13 cellular contexts compared by ENCODE assay signal in genomic region chr19:18961767-18962423, GRCh38. TPM values are rescaled to one million over a fixed set of nuclear protein-coding genes. Genes with fewer than 3 reads are reported as not detected.
DNase-seq lines count a peak whose midpoint lies in the region; ATAC-seq, FAIRE-seq and TF ChIP-seq lines count a peak whose summit lies in the region.
"Had no signal": no experiment of that assay in that cellular context is flagged by ENCODE, and none has a peak within 500 bp of the region (broad histone marks: within the 10 kb centered on the region; RNA-seq: fewer than 3 reads in every experiment).

No MANE protein-coding gene starts in this region.

- peaks cover 9% of the 10 kb centered on the region for H3K27me3 Mint-ChIP-seq in activated T-helper 17 cell treated with anti-CD3 and anti-CD28 coated beads, Interleukin-2, amount 50 U/mL, for 72 hours

- peak overlapping the region; percentile 61 for H3K4me2 ChIP-seq in HepG2 (ENCODE audit: low read depth, low read length)

- H3K4me1 ChIP-seq in HepG2 (ENCODE audit: insufficient read depth, low read length): peaks cover 47% of the 10 kb centered on the region
- peaks cover 0 to 12% of the 10 kb centered on the region in 2 donors for H3K4me1 ChIP-seq in left lung
- H3K4me1 ChIP-seq: ascending aorta, tibial artery had no signal

- in situ Hi-C loops in HepG2 (cut with HindIII; ENCODE audit: extremely low pct_ligation_motif_present, low pct_unique_long_range_greater_than_20kb): no loop called here

- H3K27ac Mint-ChIP-seq in activated T-helper 17 cell treated with anti-CD3 and anti-CD28 coated beads, Interleukin-2, amount 50 U/mL, for 72 hours: no peak overlapping the region

- no peak for TF ChIP-seq POLR2A in HepG2 (IDR thresholded peaks at IDR 0.05; ENCODE audit: insufficient read depth in 1 of 2, low read depth in 2 of 2, low read length in 2 of 2)

- H3K4me3 Mint-ChIP-seq in activated T-helper 17 cell treated with anti-CD3 and anti-CD28 coated beads, Interleukin-2, amount 50 U/mL, for 72 hours: peak overlapping the region; percentile 4

- no peaks in the 10 kb centered on the region for H3K9me3 ChIP-seq in HepG2 (ENCODE audit: low read length)
- no peaks in the 10 kb centered on the region for H3K9me3 ChIP-seq in left lung
- H3K9me3 ChIP-seq: ascending aorta, tibial artery had no signal

- DNase-seq in NCI-H345 (lab: John Stamatoyannopoulos, UW) (peak; percentile 12), NCI-H345 treated with DMSO at 0.1 percent for 48 hours (lab: John Stamatoyannopoulos, UW; ENCODE audit: unreplicated experiment) (no peak), NCI-H128 (lab: John Stamatoyannopoulos, UW; ENCODE audit: unreplicated experiment) (peak; percentile 19), HepG2 (ENCODE audit: low spot score) (peak; percentile 83), HUDEP-2 (lab: John Stamatoyannopoulos, UW; ENCODE audit: unreplicated experiment in 76 of 76) (no peak), left lung (no peak), hippocampal formation (lab: John Stamatoyannopoulos, UW) (no peak)
- DNase-seq: EL, T-helper 9 cell, tibial artery had no signal

- H4K20me1 ChIP-seq in HepG2 (ENCODE audit: insufficient read depth, low read length): no peaks in the 10 kb centered on the region

- intact Hi-C loops in HepG2 (cut with micrococcal nuclease; ENCODE audit: unreplicated experiment) (loop anchor here (2.0 kb wide), 1 partner anchor 19 kb away; no protein-coding TSS in a partner anchor), left lung (cut with DNase I) (no loop called here)

- no peak for FAIRE-seq in HepG2 (lab: Jason Lieb, UNC)

- 8% methylated on average over 14 of the region's 23 CpGs for WGBS in HepG2 (ENCODE audit: low lambda C conversion rate)

- H3K4me1 Mint-ChIP-seq in activated T-helper 17 cell treated with anti-CD3 and anti-CD28 coated beads, Interleukin-2, amount 50 U/mL, for 72 hours: peaks cover 11% of the 10 kb centered on the region

- H3K36me3 Mint-ChIP-seq in activated T-helper 17 cell treated with anti-CD3 and anti-CD28 coated beads, Interleukin-2, amount 50 U/mL, for 72 hours (ENCODE audit: low read depth): no peaks in the 10 kb centered on the region

- H3K79me2 ChIP-seq in HepG2 (ENCODE audit: insufficient read depth, low read length): no peaks in the 10 kb centered on the region

- CTCF ChIA-PET in HepG2 (lab: Yijun Ruan, JAX; ENCODE audit: low intra/inter-chr PET ratio, low total read pairs): no interaction called here

- H3K27ac ChIP-seq in HepG2 (ENCODE audit: extremely low read length, insufficient read depth, low read length) (no peak overlapping the region), left lung (no peak overlapping the region)
- H3K27ac ChIP-seq: ascending aorta, tibial artery had no signal

- TF ChIP-seq CTCF in HepG2 (CRISPR knock-in tag; IDR thresholded peaks at IDR 0.05) (peak; percentile 52), left lung (IDR thresholded peaks at IDR 0.05) (no peak)

- ATAC-seq in activated T-helper 17 cell treated with anti-CD3 and anti-CD28 coated beads, Interleukin-2, amount 50 U/mL, for 72 hours (replicated peaks): no peak
- peak; percentile 91 for ATAC-seq in HepG2
- ATAC-seq in left lung: no peak
- ATAC-seq: sciatic nerve had no signal

- H3K9me3 Mint-ChIP-seq in activated T-helper 17 cell treated with anti-CD3 and anti-CD28 coated beads, Interleukin-2, amount 50 U/mL, for 72 hours: no peaks in the 10 kb centered on the region

- POLR2A ChIA-PET in HepG2 (lab: Yijun Ruan, JAX): no interaction called here

- no peaks in the 10 kb centered on the region for H3K36me3 ChIP-seq in HepG2 (replicated peaks in 1 of 2; ENCODE audit: control insufficient read depth in 1 of 2, insufficient read depth in 2 of 2, low read length in 2 of 2)
- H3K36me3 ChIP-seq in left lung: no peaks in the 10 kb centered on the region
- H3K36me3 ChIP-seq: ascending aorta, tibial artery had no signal

- no peaks in the 10 kb centered on the region; a peak in 1 of 5 replicates for H3K27me3 ChIP-seq in HepG2 (ENCODE audit: control insufficient read depth in 1 of 2, insufficient read depth in 2 of 2, low read length in 2 of 2)
- peaks cover 0 to 16% of the 10 kb centered on the region in 2 donors for H3K27me3 ChIP-seq in left lung
- H3K27me3 ChIP-seq: ascending aorta had no signal

- BruUV-seq in HepG2 (replicated peaks; lab: Mats Ljungman, UMichigan): no TSS peak

- H3K4me3 ChIP-seq in HepG2 (replicated peaks in 1 of 3; ENCODE audit: insufficient read depth in 1 of 3, low read depth in 2 of 3, low read length in 3 of 3): peak overlapping the region in 1 of 3 experiments; percentile 48; a peak in 1 of 6 replicates
- H3K4me3 ChIP-seq in left lung: no peak overlapping the region
- H3K4me3 ChIP-seq: ascending aorta, tibial artery had no signal

- H2AFZ ChIP-seq in HepG2 (ENCODE audit: low read length): no peak overlapping the region

- no peak overlapping the region for H3K9ac ChIP-seq in HepG2 (ENCODE audit: insufficient read depth, low read depth, low read length)

- TF ChIP-seq EP300 in HepG2 (IDR thresholded peaks at IDR 0.05; ENCODE audit: low read depth in 2 of 2, low read length in 2 of 2) (no peak), HepG2 (CRISPR knock-in tag; IDR thresholded peaks at IDR 0.05; ENCODE audit: borderline replicate concordance) (no peak)

- TF ChIP-seq RAD21 in HepG2 (CRISPR knock-in tag; IDR thresholded peaks at IDR 0.05): no peak

RNA-seq across cellular contexts. Expression of gene HOMER3, which starts 20.9 kb away (rescaled TPM):
- 1 to 10 TPM in 1 of 2 donors, under 1 TPM in 1; 0.63 to 1.7 TPM for total RNA-seq in activated T-helper 17 cell treated with anti-CD3 and anti-CD28 coated beads, Interleukin-2, amount 50 U/mL, for 72 hours
- total RNA-seq in HepG2 (2016; rRNA removed; fragmentation: Illumina TruSeq; extraction: Trizol): 16.0 and 21.3 TPM in 2 replicates
- total RNA-seq in HepG2 (2016; cell fraction: cytosol; rRNA removed; fragmentation: Illumina TruSeq; extraction: Trizol; ENCODE audit: low read depth): 26.4 and 33.2 TPM in 2 replicates
- 15.8 and 22.8 TPM in 2 replicates for total RNA-seq in HepG2 (2016; cell fraction: insoluble cytoplasmic fraction; rRNA removed; fragmentation: Illumina TruSeq; extraction: Trizol)
- 34.4 and 37.9 TPM in 2 replicates for total RNA-seq in HepG2 (2016; cell fraction: membrane; rRNA removed; fragmentation: Illumina TruSeq; extraction: Trizol)
- total RNA-seq in HepG2 (2016; cell fraction: nucleus; rRNA removed; fragmentation: Illumina TruSeq; extraction: Trizol): 9.6 and 15.0 TPM in 2 replicates
- 27.3 and 33.7 TPM in 2 replicates for polyA plus RNA-seq in HepG2 (2011; rRNA removed)
- 17.2 and 24.7 TPM in 2 replicates for polyA plus RNA-seq in HepG2 (2011; cell fraction: cytosol; rRNA removed)
- polyA plus RNA-seq in HepG2 (2011; cell fraction: nucleus; rRNA removed): 44.4 and 50.4 TPM in 2 replicates
- 9.2 and 17.6 TPM in 2 replicates for polyA plus RNA-seq in HepG2 (2012)
- 38.0 and 46.9 TPM in 2 replicates for polyA plus RNA-seq in HepG2 (2016; cell fraction: cytosol; fragmentation: Illumina TruSeq; extraction: Trizol; ENCODE audit: low read depth)
- polyA plus RNA-seq in HepG2 (2016; cell fraction: insoluble cytoplasmic fraction; fragmentation: Illumina TruSeq; extraction: Trizol; ENCODE audit: low read depth): 25.7 and 29.6 TPM in 2 replicates
- 45.5 and 48.8 TPM in 2 replicates for polyA plus RNA-seq in HepG2 (2016; cell fraction: membrane; fragmentation: Illumina TruSeq; extraction: Trizol; ENCODE audit: low read depth)
- 36.3 and 38.7 TPM in 2 replicates for polyA plus RNA-seq in HepG2 (2016; cell fraction: nucleus; fragmentation: Illumina TruSeq; extraction: Trizol; ENCODE audit: insufficient read depth, low read depth)
- polyA minus RNA-seq in HepG2 (2011; rRNA and poly(A)+ RNA removed; ENCODE audit: low replicate concordance): 16.8 and 17.2 TPM in 2 replicates
- polyA minus RNA-seq in HepG2 (2011; cell fraction: cytosol; rRNA and poly(A)+ RNA removed): 3.6 and 6.2 TPM in 2 replicates
- 8.6 and 13.4 TPM in 2 replicates for polyA minus RNA-seq in HepG2 (2011; cell fraction: nucleus; rRNA and poly(A)+ RNA removed)
- total RNA-seq in left lung: 10 to 100 TPM; 27.6 to 32.1 TPM

RNA-seq across cellular contexts. Expression of gene DDX49, which starts 42.4 kb away (rescaled TPM):
- total RNA-seq in activated T-helper 17 cell treated with anti-CD3 and anti-CD28 coated beads, Interleukin-2, amount 50 U/mL, for 72 hours: 10 to 100 TPM; 33.7 to 54.4 TPM
- 44.6 and 46.2 TPM in 2 replicates for total RNA-seq in HepG2 (2016; rRNA removed; fragmentation: Illumina TruSeq; extraction: Trizol)
- 26.8 and 31.4 TPM in 2 replicates for total RNA-seq in HepG2 (2016; cell fraction: cytosol; rRNA removed; fragmentation: Illumina TruSeq; extraction: Trizol; ENCODE audit: low read depth)
- total RNA-seq in HepG2 (2016; cell fraction: insoluble cytoplasmic fraction; rRNA removed; fragmentation: Illumina TruSeq; extraction: Trizol): 36.8 and 44.8 TPM in 2 replicates
- 34.9 and 35.2 TPM in 2 replicates for total RNA-seq in HepG2 (2016; cell fraction: membrane; rRNA removed; fragmentation: Illumina TruSeq; extraction: Trizol)
- 21.6 and 22.6 TPM in 2 replicates for total RNA-seq in HepG2 (2016; cell fraction: nucleus; rRNA removed; fragmentation: Illumina TruSeq; extraction: Trizol)
- polyA plus RNA-seq in HepG2 (2011; rRNA removed): 27.0 and 28.9 TPM in 2 replicates
- 18.7 and 29.0 TPM in 2 replicates for polyA plus RNA-seq in HepG2 (2011; cell fraction: cytosol; rRNA removed)
- 45.0 and 51.2 TPM in 2 replicates for polyA plus RNA-seq in HepG2 (2011; cell fraction: nucleus; rRNA removed)
- 13.7 and 15.9 TPM in 2 replicates for polyA plus RNA-seq in HepG2 (2012)
- polyA plus RNA-seq in HepG2 (2016; cell fraction: cytosol; fragmentation: Illumina TruSeq; extraction: Trizol; ENCODE audit: low read depth): 25.8 and 27.7 TPM in 2 replicates
- polyA plus RNA-seq in HepG2 (2016; cell fraction: insoluble cytoplasmic fraction; fragmentation: Illumina TruSeq; extraction: Trizol; ENCODE audit: low read depth): 36.1 and 38.2 TPM in 2 replicates
- polyA plus RNA-seq in HepG2 (2016; cell fraction: membrane; fragmentation: Illumina TruSeq; extraction: Trizol; ENCODE audit: low read depth): 21.6 and 25.1 TPM in 2 replicates
- polyA plus RNA-seq in HepG2 (2016; cell fraction: nucleus; fragmentation: Illumina TruSeq; extraction: Trizol; ENCODE audit: insufficient read depth, low read depth): 42.3 and 43.7 TPM in 2 replicates
- polyA minus RNA-seq in HepG2 (2011; rRNA and poly(A)+ RNA removed; ENCODE audit: low replicate concordance): 54.2 and 128 TPM in 2 replicates
- 14.5 and 19.5 TPM in 2 replicates for polyA minus RNA-seq in HepG2 (2011; cell fraction: cytosol; rRNA and poly(A)+ RNA removed)
- 18.6 and 24.2 TPM in 2 replicates for polyA minus RNA-seq in HepG2 (2011; cell fraction: nucleus; rRNA and poly(A)+ RNA removed)
- total RNA-seq in left lung: 10 to 100 TPM; 33.5 to 40.7 TPM

RNA-seq across cellular contexts. Expression of gene COPE, which starts 42.7 kb away (rescaled TPM):
- total RNA-seq in activated T-helper 17 cell treated with anti-CD3 and anti-CD28 coated beads, Interleukin-2, amount 50 U/mL, for 72 hours: 100 to 1,000 TPM; 166 to 171 TPM
- 188 and 189 TPM in 2 replicates for total RNA-seq in HepG2 (2016; rRNA removed; fragmentation: Illumina TruSeq; extraction: Trizol)
- total RNA-seq in HepG2 (2016; cell fraction: cytosol; rRNA removed; fragmentation: Illumina TruSeq; extraction: Trizol; ENCODE audit: low read depth): 90.0 and 90.2 TPM in 2 replicates
- total RNA-seq in HepG2 (2016; cell fraction: insoluble cytoplasmic fraction; rRNA removed; fragmentation: Illumina TruSeq; extraction: Trizol): 172 and 181 TPM in 2 replicates
- 87.8 and 90.8 TPM in 2 replicates for total RNA-seq in HepG2 (2016; cell fraction: membrane; rRNA removed; fragmentation: Illumina TruSeq; extraction: Trizol)
- total RNA-seq in HepG2 (2016; cell fraction: nucleus; rRNA removed; fragmentation: Illumina TruSeq; extraction: Trizol): 70.6 and 74.1 TPM in 2 replicates
- 205 and 222 TPM in 2 replicates for polyA plus RNA-seq in HepG2 (2011; rRNA removed)
- polyA plus RNA-seq in HepG2 (2011; cell fraction: cytosol; rRNA removed): 175 and 335 TPM in 2 replicates
- polyA plus RNA-seq in HepG2 (2011; cell fraction: nucleus; rRNA removed): 191 and 222 TPM in 2 replicates
- 86.4 and 120 TPM in 2 replicates for polyA plus RNA-seq in HepG2 (2012)
- 73.8 and 86.7 TPM in 2 replicates for polyA plus RNA-seq in HepG2 (2016; cell fraction: cytosol; fragmentation: Illumina TruSeq; extraction: Trizol; ENCODE audit: low read depth)
- polyA plus RNA-seq in HepG2 (2016; cell fraction: insoluble cytoplasmic fraction; fragmentation: Illumina TruSeq; extraction: Trizol; ENCODE audit: low read depth): 149 and 196 TPM in 2 replicates
- polyA plus RNA-seq in HepG2 (2016; cell fraction: membrane; fragmentation: Illumina TruSeq; extraction: Trizol; ENCODE audit: low read depth): 72.3 and 75.2 TPM in 2 replicates
- polyA plus RNA-seq in HepG2 (2016; cell fraction: nucleus; fragmentation: Illumina TruSeq; extraction: Trizol; ENCODE audit: insufficient read depth, low read depth): 134 and 136 TPM in 2 replicates
- 163 and 283 TPM in 2 replicates for polyA minus RNA-seq in HepG2 (2011; rRNA and poly(A)+ RNA removed; ENCODE audit: low replicate concordance)
- polyA minus RNA-seq in HepG2 (2011; cell fraction: cytosol; rRNA and poly(A)+ RNA removed): 82.7 and 99.4 TPM in 2 replicates
- polyA minus RNA-seq in HepG2 (2011; cell fraction: nucleus; rRNA and poly(A)+ RNA removed): 41.8 and 44.1 TPM in 2 replicates
- 100 to 1,000 TPM; 196 to 226 TPM for total RNA-seq in left lung

Comparison
In these comparisons a context has a peak if more than half of its experiments do, and no peak if none do; other contexts are left out.
1. DNase-seq: peak in NCI-H345 (single experiment), NCI-H128 (single experiment) and HepG2 (single experiment); none in NCI-H345 treated with DMSO at 0.1 percent for 48 hours (single experiment), HUDEP-2 (0 of 76), left lung (0 of 2) and hippocampal formation (0 of 2).